In the genomic region with DNA sequence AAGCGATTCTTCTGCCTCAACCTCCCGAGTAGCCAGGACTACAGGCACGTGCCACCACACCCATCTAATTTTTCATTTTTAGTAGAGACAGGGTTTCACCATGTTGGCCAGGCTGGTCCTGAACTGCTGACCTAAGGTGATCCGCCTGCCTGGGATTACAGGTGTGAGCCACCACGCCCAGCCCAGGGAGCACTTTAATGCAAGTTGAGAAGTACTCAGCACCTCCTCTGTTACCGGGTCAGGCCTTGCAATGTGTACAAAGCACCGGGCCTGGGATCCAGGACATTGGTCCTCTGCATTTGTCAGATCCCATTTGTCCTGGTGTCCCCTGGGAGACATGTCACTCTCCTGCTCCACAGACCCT, we compare ENCODE assay signal across 11 cellular contexts.
DNase-seq lines count a peak whose midpoint lies in the region; ATAC-seq and TF ChIP-seq lines count a peak whose summit lies in the region.
"Had no signal": no experiment of that assay in that cellular context is flagged by ENCODE, and none has a peak within 500 bp of the region (broad histone marks: within the 10 kb centered on the region; RNA-seq: fewer than 3 reads in every experiment).

No MANE protein-coding gene starts in this region.

- no peaks in the 10 kb centered on the region for H4K20me1 ChIP-seq in GM23248 (ENCODE audit: insufficient read depth)
- H4K20me1 ChIP-seq in fibroblast of lung (ENCODE audit: control insufficient read depth, extremely low read depth, insufficient read depth, low read length), result no peaks in the 10 kb centered on the region
- no peaks in the 10 kb centered on the region for H4K20me1 ChIP-seq in smooth muscle cell (ENCODE audit: low read depth)

- H3K9ac ChIP-seq in GM23248 (peak overlapping the region; percentile 63), fibroblast of lung (ENCODE audit: insufficient read depth, low read length) (no peak overlapping the region), smooth muscle cell (ENCODE audit: low read depth) (no peak overlapping the region)

- DNase-seq in GM23248 (no peak), SJSA1 (ENCODE audit: low read depth in 1 of 2, low spot score in 2 of 2) (no peak), fibroblast of lung (ENCODE audit: low read depth in 2 of 2) (no peak), smooth muscle cell (lab: John Stamatoyannopoulos, UW; ENCODE audit: unreplicated experiment) (no peak), GOT3 (lab: John Stamatoyannopoulos, UW) (no peak), DMS153 (lab: John Stamatoyannopoulos, UW) (no peak), activated gamma-delta T cell treated with Interleukin-2 at 50 U/mL for 16 hours (no peak)
- DNase-seq: activated gamma-delta T cell, mucosa of descending colon, NCI-H2171 treated with DMSO at 0.1 percent for 48 hours had no signal

- no peak for ATAC-seq in HG03159 (IDR thresholded peaks at IDR 0.05; ENCODE audit: unreplicated experiment)
- ATAC-seq: mucosa of descending colon had no signal

- no peaks in the 10 kb centered on the region for H3K27me3 ChIP-seq in GM23248 (replicated peaks; ENCODE audit: insufficient read depth)
- H3K27me3 ChIP-seq in SJSA1 (replicated peaks), result no peaks in the 10 kb centered on the region
- H3K27me3 ChIP-seq in fibroblast of lung (ENCODE audit: control insufficient read depth, insufficient read depth, low read length), result no peaks in the 10 kb centered on the region
- H3K27me3 ChIP-seq in smooth muscle cell (ENCODE audit: low read depth), result no peaks in the 10 kb centered on the region

- H3K27ac ChIP-seq in GM23248, result peak overlapping the region; percentile 93
- H3K27ac ChIP-seq in SJSA1, result peak overlapping the region; percentile 83
- peak overlapping the region; percentile 94 for H3K27ac ChIP-seq in fibroblast of lung (ENCODE audit: insufficient read depth, low read length)
- peak overlapping the region; percentile 62 for H3K27ac ChIP-seq in smooth muscle cell (ENCODE audit: low read depth)

- H3K4me3 ChIP-seq in GM23248, result no peak overlapping the region
- H3K4me3 ChIP-seq in SJSA1, result no peak overlapping the region
- H3K4me3 ChIP-seq in fibroblast of lung (replicated peaks in 1 of 4; ENCODE audit: control extremely low read depth in 1 of 4, insufficient read depth in 1 of 4, low read depth in 3 of 4, low read length in 4 of 4), result no peak overlapping the region
- H3K4me3 ChIP-seq in smooth muscle cell, result no peak overlapping the region
- H3K4me3 ChIP-seq: mucosa of descending colon had no signal

- H3K4me2 ChIP-seq in GM23248 (ENCODE audit: unreplicated experiment) (peak overlapping the region; percentile 3), fibroblast of lung (ENCODE audit: extremely low read depth, insufficient read depth, low read length) (no peak overlapping the region), smooth muscle cell (no peak overlapping the region)

- H3K9me2 ChIP-seq in GM23248 (ENCODE audit: insufficient read depth), result no peaks in the 10 kb centered on the region

- H3K36me3 ChIP-seq in GM23248 (ENCODE audit: low read depth) (no peaks in the 10 kb centered on the region), SJSA1 (no peaks in the 10 kb centered on the region), fibroblast of lung (ENCODE audit: control insufficient read depth, insufficient read depth, low read length) (no peaks in the 10 kb centered on the region), smooth muscle cell (ENCODE audit: low read depth) (no peaks in the 10 kb centered on the region)

- peaks cover 72% of the 10 kb centered on the region for H3K4me1 ChIP-seq in GM23248 (ENCODE audit: insufficient read depth)
- peaks cover 89% of the 10 kb centered on the region for H3K4me1 ChIP-seq in SJSA1 (replicated peaks)
- peaks cover 43% of the 10 kb centered on the region for H3K4me1 ChIP-seq in fibroblast of lung (ENCODE audit: control insufficient read depth, extremely low read depth, insufficient read depth, low read length)
- H3K4me1 ChIP-seq in smooth muscle cell (ENCODE audit: low read depth), result peaks cover 39% of the 10 kb centered on the region

- TF ChIP-seq CTCF in fibroblast of lung (conservative IDR thresholded peaks at IDR 0.05 in 1 of 2, IDR thresholded peaks at IDR 0.05 in 1 of 2; ENCODE audit: low read depth in 1 of 2, low read length in 2 of 2) (no peak), smooth muscle cell (IDR thresholded peaks at IDR 0.05; ENCODE audit: borderline replicate concordance, insufficient read depth, poor library complexity, severe bottlenecking) (no peak)

- H3F3A ChIP-seq in GM23248 (ENCODE audit: insufficient read depth) (peaks cover 66% of the 10 kb centered on the region), smooth muscle cell (ENCODE audit: low read depth) (peaks cover 42% of the 10 kb centered on the region)

- WGBS in GM23248 (ENCODE audit: low coverage in 1 of 2, low lambda C conversion rate in 2 of 2, missing lambda C conversion rate in 2 of 2), 2 experiments, result 86 to 91% methylated on average over 7 of the region's 7 CpGs
- 96% methylated on average over 7 of the region's 7 CpGs for WGBS in smooth muscle cell (ENCODE audit: low lambda C conversion rate)

- in situ Hi-C loops in GM23248 (cut with MboI), result loop anchor here (10.0 kb wide), 2 partner anchors 260 to 370 kb away; partner anchors contain the start of gene IRF2BP2

- no peaks in the 10 kb centered on the region for H3K79me2 ChIP-seq in GM23248 (ENCODE audit: insufficient read depth)
- H3K79me2 ChIP-seq in fibroblast of lung (ENCODE audit: control insufficient read depth, insufficient read depth, low read length), result no peaks in the 10 kb centered on the region
- no peaks in the 10 kb centered on the region for H3K79me2 ChIP-seq in smooth muscle cell (ENCODE audit: low read depth)

- H3K9me3 ChIP-seq in GM23248 (ENCODE audit: low read depth) (no peaks in the 10 kb centered on the region), SJSA1 (replicated peaks) (no peaks in the 10 kb centered on the region), fibroblast of lung (ENCODE audit: control insufficient read depth, insufficient read depth, low read depth, low read length) (no peaks in the 10 kb centered on the region), smooth muscle cell (replicated peaks; ENCODE audit: low read depth) (no peaks in the 10 kb centered on the region)
- H3K9me3 ChIP-seq: mucosa of descending colon had no signal

- H2AFZ ChIP-seq in GM23248, result no peak overlapping the region
- H2AFZ ChIP-seq in fibroblast of lung (ENCODE audit: low read length), result no peak overlapping the region
- H2AFZ ChIP-seq in smooth muscle cell (ENCODE audit: low read depth), result no peak overlapping the region
